In the genomic region with DNA sequence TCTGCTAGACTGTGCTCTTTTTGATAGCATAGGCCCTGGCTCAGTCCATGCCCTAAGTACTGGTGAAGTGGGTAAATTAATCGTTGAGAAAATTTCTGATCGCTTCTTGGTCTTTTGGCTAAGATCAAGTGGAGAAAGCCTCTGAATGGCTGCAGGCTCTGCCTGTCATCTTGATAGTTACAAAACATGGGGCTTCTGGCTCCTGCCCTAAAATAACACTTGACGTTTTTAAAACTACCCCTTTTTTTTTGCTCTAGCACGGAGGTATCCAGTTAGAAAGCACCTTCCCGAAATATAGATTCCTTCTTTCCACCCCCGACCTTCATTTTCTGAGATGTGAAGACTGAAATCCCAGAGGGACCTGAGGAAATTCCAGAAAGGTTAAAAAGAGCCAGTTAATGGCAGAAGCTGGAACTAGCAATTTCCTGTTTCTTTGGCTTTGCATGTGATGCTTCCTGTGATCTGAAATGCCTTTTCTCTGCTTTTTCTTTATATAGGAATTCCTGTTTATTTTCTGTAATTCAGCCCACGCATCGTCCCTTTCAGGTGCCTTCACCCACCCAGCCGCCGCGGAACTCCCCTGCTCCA, we compare ENCODE assay signal across 13 cellular contexts. TPM values are rescaled to one million over a fixed set of nuclear protein-coding genes. Genes with fewer than 3 reads are reported as not detected.
A peak's percentile ranks its signal among the peaks of the same experiment; 100 is the strongest.
DNase-seq lines count a peak whose midpoint lies in the region; ATAC-seq and TF ChIP-seq lines count a peak whose summit lies in the region.
"Had no signal": no experiment of that assay in that cellular context is flagged by ENCODE, and none has a peak within 500 bp of the region (broad histone marks: within the 10 kb centered on the region; RNA-seq: fewer than 3 reads in every experiment).

No MANE protein-coding gene starts in this region.

- no peaks in the 10 kb centered on the region for H3F3A ChIP-seq in smooth muscle cell (ENCODE audit: low read depth)

- WGBS in smooth muscle cell (ENCODE audit: low lambda C conversion rate), result 92% methylated on average over 11 of the region's 11 CpGs

- H3K4me1 Mint-ChIP-seq in CD8-positive, alpha-beta memory T cell, result peaks cover 12 to 21% (median 19%) of the 10 kb centered on the region in 3 donors
- peaks cover 3% of the 10 kb centered on the region for H3K4me1 Mint-ChIP-seq in glutamatergic neuron (ENCODE audit: low read depth, unreplicated experiment)

- H3K27ac ChIP-seq in CD8-positive, alpha-beta memory T cell (ENCODE audit: low read depth, low read length), result no peak overlapping the region
- H3K27ac ChIP-seq in VCaP, result peak overlapping the region; percentile 36
- H3K27ac ChIP-seq in parathyroid adenoma, result peak overlapping the region; percentile 49
- H3K27ac ChIP-seq in smooth muscle cell (ENCODE audit: low read depth), result no peak overlapping the region
- H3K27ac ChIP-seq: cardiac muscle cell had no signal

- CTCF ChIA-PET in CD8-positive, alpha-beta memory T cell (lab: Charles Lee), result no interaction called here

- peak overlapping the region in 1 of 8 donors; percentile 22 for H3K27ac Mint-ChIP-seq in CD8-positive, alpha-beta memory T cell
- no peak overlapping the region for H3K27ac Mint-ChIP-seq in glutamatergic neuron (ENCODE audit: unreplicated experiment)

- no peaks in the 10 kb centered on the region for H4K20me1 ChIP-seq in smooth muscle cell (ENCODE audit: low read depth)

- peak overlapping the region in 6 of 7 donors; percentile 52 to 86 (median 67) for H3K4me3 Mint-ChIP-seq in CD8-positive, alpha-beta memory T cell
- peak overlapping the region; percentile 64 for H3K4me3 Mint-ChIP-seq in glutamatergic neuron (ENCODE audit: unreplicated experiment)

- no peaks in the 10 kb centered on the region for H3K9me3 Mint-ChIP-seq in CD8-positive, alpha-beta memory T cell
- H3K9me3 Mint-ChIP-seq in glutamatergic neuron (ENCODE audit: unreplicated experiment), result peaks cover 2% of the 10 kb centered on the region

- H3K9ac ChIP-seq in parathyroid adenoma, result no peak overlapping the region
- H3K9ac ChIP-seq in smooth muscle cell (ENCODE audit: low read depth), result no peak overlapping the region

- peaks cover 16% of the 10 kb centered on the region for H3K27me3 ChIP-seq in CD8-positive, alpha-beta memory T cell (ENCODE audit: insufficient read depth, low read length, poor library complexity, severe bottlenecking)
- H3K27me3 ChIP-seq in parathyroid adenoma (ENCODE audit: control insufficient read depth, insufficient read depth, low read length) (no peaks in the 10 kb centered on the region), smooth muscle cell (ENCODE audit: low read depth) (peaks cover 85% of the 10 kb centered on the region)

- no peak for ATAC-seq in HG03025 (IDR thresholded peaks at IDR 0.05; ENCODE audit: low FRiP score, unreplicated experiment)

- no peaks in the 10 kb centered on the region for H3K9me3 ChIP-seq in CD8-positive, alpha-beta memory T cell (ENCODE audit: low read length)
- no peaks in the 10 kb centered on the region for H3K9me3 ChIP-seq in parathyroid adenoma (ENCODE audit: control insufficient read depth, low read length)
- H3K9me3 ChIP-seq in smooth muscle cell (replicated peaks; ENCODE audit: low read depth), result no peaks in the 10 kb centered on the region

- H3K36me3 ChIP-seq in CD8-positive, alpha-beta memory T cell (ENCODE audit: insufficient read depth, low read length), result no peaks in the 10 kb centered on the region
- H3K36me3 ChIP-seq in parathyroid adenoma (ENCODE audit: control insufficient read depth, insufficient read depth, low read length) (no peaks in the 10 kb centered on the region), smooth muscle cell (ENCODE audit: low read depth) (no peaks in the 10 kb centered on the region)
- H3K36me3 ChIP-seq: cardiac muscle cell had no signal

- no peak overlapping the region for H3K4me3 ChIP-seq in CD8-positive, alpha-beta memory T cell (ENCODE audit: low read length)
- H3K4me3 ChIP-seq in parathyroid adenoma (ENCODE audit: low read depth, low read length), result no peak overlapping the region
- no peak overlapping the region for H3K4me3 ChIP-seq in smooth muscle cell
- H3K4me3 ChIP-seq: cardiac muscle cell had no signal

- no peak for DNase-seq in CD8-positive, alpha-beta memory T cell
- DNase-seq in glutamatergic neuron, result no peak
- DNase-seq in NCI-H345 (lab: John Stamatoyannopoulos, UW), result no peak
- no peak for DNase-seq in smooth muscle cell (lab: John Stamatoyannopoulos, UW; ENCODE audit: unreplicated experiment)
- DNase-seq: GOT3, SHP77 had no signal

- TF ChIP-seq CTCF in VCaP (conservative IDR thresholded peaks at IDR 0.05) (no peak), glutamatergic neuron (IDR thresholded peaks at IDR 0.05; ENCODE audit: partially characterized antibody, unreplicated experiment) (no peak), parathyroid adenoma (IDR thresholded peaks at IDR 0.05) (no peak), smooth muscle cell (IDR thresholded peaks at IDR 0.05; ENCODE audit: borderline replicate concordance, insufficient read depth, poor library complexity, severe bottlenecking) (no peak)

- H3K4me1 ChIP-seq in CD8-positive, alpha-beta memory T cell (ENCODE audit: insufficient read depth, low read length), result no peaks in the 10 kb centered on the region
- no peaks in the 10 kb centered on the region for H3K4me1 ChIP-seq in parathyroid adenoma
- H3K4me1 ChIP-seq in smooth muscle cell (ENCODE audit: low read depth), result peaks cover 8% of the 10 kb centered on the region

- H3K27me3 Mint-ChIP-seq in CD8-positive, alpha-beta memory T cell, result peaks cover 28 to 72% of the 10 kb centered on the region in 2 donors
- peaks cover 10% of the 10 kb centered on the region for H3K27me3 Mint-ChIP-seq in glutamatergic neuron (ENCODE audit: unreplicated experiment)

- POLR2A ChIA-PET in CD8-positive, alpha-beta memory T cell (lab: Charles Lee), result no interaction called here

- no peak overlapping the region for H2AFZ ChIP-seq in parathyroid adenoma
- H2AFZ ChIP-seq in smooth muscle cell (ENCODE audit: low read depth), result no peak overlapping the region

- H3K79me2 ChIP-seq in parathyroid adenoma, result no peaks in the 10 kb centered on the region
- H3K79me2 ChIP-seq in smooth muscle cell (ENCODE audit: low read depth), result no peaks in the 10 kb centered on the region

- H3K36me3 Mint-ChIP-seq in CD8-positive, alpha-beta memory T cell, result no peaks in the 10 kb centered on the region
- no peaks in the 10 kb centered on the region for H3K36me3 Mint-ChIP-seq in glutamatergic neuron (ENCODE audit: unreplicated experiment)

- H3K4me2 ChIP-seq in parathyroid adenoma (ENCODE audit: low read length) (no peak overlapping the region), smooth muscle cell (no peak overlapping the region)

RNA-seq across cellular contexts. Expression of gene C2CD4B, which starts 0.8 kb away (rescaled TPM):
- under 1 TPM in 1 of 2 experiments, not detected in 1; 0.13 TPM for total RNA-seq in CD8-positive, alpha-beta memory T cell
- polyA plus RNA-seq in CD8-positive, alpha-beta memory T cell, result not detected
- total RNA-seq in glutamatergic neuron (ENCODE audit: unreplicated experiment) (not detected), smooth muscle cell (0.72 and 0.81 TPM in 2 replicates)
- 0.71 and 0.98 TPM in 2 replicates for polyA plus RNA-seq in smooth muscle cell
- total RNA-seq: fibroblast of lung, HT1080 had no signal
- polyA plus RNA-seq: cardiac muscle cell, fibroblast of lung, keratinocyte had no signal

Comparison
In these comparisons a context has a peak if more than half of its experiments do, and no peak if none do; other contexts are left out.
1. H3K27ac ChIP-seq: peak in VCaP (single experiment) and parathyroid adenoma (single experiment); none in CD8-positive, alpha-beta memory T cell (single experiment) and smooth muscle cell (single experiment).